In genomic region chr9:13443380-13444271, GRCh38 we compare ENCODE assay signal across 17 cellular contexts.
DNase-seq lines count a peak whose midpoint lies in the region; ATAC-seq, FAIRE-seq and TF ChIP-seq lines count a peak whose summit lies in the region.
"Had no signal": no experiment of that assay in that cellular context is flagged by ENCODE, and none has a peak within 500 bp of the region (broad histone marks: within the 10 kb centered on the region; RNA-seq: fewer than 3 reads in every experiment).

No MANE protein-coding gene starts in this region.

- no peak overlapping the region for H3K23ac ChIP-seq in mesenchymal stem cell (ENCODE audit: low read length in 2 of 2)

- H3K27ac ChIP-seq in mesenchymal stem cell (ENCODE audit: low read length, poor library complexity, severe bottlenecking) (no peak overlapping the region), pancreas (no peak overlapping the region)
- H3K27ac ChIP-seq: cardiac muscle cell had no signal

- no peak overlapping the region for H3K14ac ChIP-seq in mesenchymal stem cell (ENCODE audit: low read length in 2 of 2)

- no peaks in the 10 kb centered on the region for H3K36me3 Mint-ChIP-seq in Calu3 (ENCODE audit: insufficient read depth, unreplicated experiment)

- ATAC-seq in stimulated activated naive CD8-positive, alpha-beta T cell treated with anti-CD3 and anti-CD28 coated beads, Interleukin-15, amount 100 ng/mL, for 72 hours, result no peak
- no peak for ATAC-seq in pancreas
- ATAC-seq: left lobe of liver had no signal

- no peak overlapping the region for H2BK12ac ChIP-seq in mesenchymal stem cell (ENCODE audit: low read length in 2 of 2)

- no peaks in the 10 kb centered on the region for H3K9me3 ChIP-seq in mesenchymal stem cell (ENCODE audit: control insufficient read depth, low read length)
- no peaks in the 10 kb centered on the region for H3K9me3 ChIP-seq in pancreas

- no peak overlapping the region for H2BK15ac ChIP-seq in mesenchymal stem cell (ENCODE audit: low read depth, poor library complexity, severe bottlenecking)

- H4K8ac ChIP-seq in mesenchymal stem cell (ENCODE audit: low read length), result no peak overlapping the region

- no peak overlapping the region for H2BK5ac ChIP-seq in mesenchymal stem cell (ENCODE audit: low read depth, low read length, poor library complexity, severe bottlenecking)

- no peak overlapping the region for H2AK5ac ChIP-seq in mesenchymal stem cell (ENCODE audit: low read length, severe bottlenecking)

- H3K79me1 ChIP-seq in mesenchymal stem cell (replicated peaks; ENCODE audit: low read length, poor library complexity, severe bottlenecking), result no peaks in the 10 kb centered on the region

- no peak overlapping the region for H2BK120ac ChIP-seq in mesenchymal stem cell (ENCODE audit: low read depth, low read length)

- H3K36me3 ChIP-seq in mesenchymal stem cell (ENCODE audit: control insufficient read depth in 1 of 2, insufficient read depth in 2 of 2, low read depth in 1 of 2, low read length in 2 of 2) (no peaks in the 10 kb centered on the region), pancreas (no peaks in the 10 kb centered on the region)
- H3K36me3 ChIP-seq: cardiac muscle cell had no signal

- BruUV-seq in Calu3 (replicated peaks; lab: Mats Ljungman, UMichigan), result no TSS peak

- no peak overlapping the region for H3K4me3 Mint-ChIP-seq in stimulated activated naive CD8-positive, alpha-beta T cell treated with anti-CD3 and anti-CD28 coated beads, Interleukin-15, amount 100 ng/mL, for 72 hours
- H3K4me3 Mint-ChIP-seq in Calu3 (ENCODE audit: low read depth, unreplicated experiment), result no peak overlapping the region

- no peak overlapping the region for H2AFZ ChIP-seq in mesenchymal stem cell (ENCODE audit: low read depth, low read length)

- H3K4me1 Mint-ChIP-seq in stimulated activated naive CD8-positive, alpha-beta T cell treated with anti-CD3 and anti-CD28 coated beads, Interleukin-15, amount 100 ng/mL, for 72 hours, result no peaks in the 10 kb centered on the region
- H3K4me1 Mint-ChIP-seq in Calu3 (ENCODE audit: low read depth, unreplicated experiment), result peaks cover 9% of the 10 kb centered on the region

- CTCF ChIA-PET in Calu3 (lab: Charles Lee), result no interaction called here

- FAIRE-seq in urothelium cell line (lab: Jason Lieb, UNC) (no peak), pancreas (lab: Jason Lieb, UNC) (no peak)
- FAIRE-seq: A204.1, GM12892, RCC 7860 had no signal

- TF ChIP-seq CTCF in pancreas (IDR thresholded peaks at IDR 0.05) (no peak), Calu3 (IDR thresholded peaks at IDR 0.05; ENCODE audit: unreplicated experiment) (no peak)

- H3K9me3 Mint-ChIP-seq in stimulated activated naive CD8-positive, alpha-beta T cell treated with anti-CD3 and anti-CD28 coated beads, Interleukin-15, amount 100 ng/mL, for 72 hours, result no peaks in the 10 kb centered on the region
- H3K9me3 Mint-ChIP-seq in Calu3 (ENCODE audit: low read depth, unreplicated experiment), result no peaks in the 10 kb centered on the region

- peak overlapping the region in 1 of 2 experiments; percentile 65 for H3K4me3 ChIP-seq in mesenchymal stem cell (ENCODE audit: insufficient read depth in 1 of 2, low read depth in 1 of 2, low read length in 2 of 2)
- no peak overlapping the region for H3K4me3 ChIP-seq in pancreas
- H3K4me3 ChIP-seq: cardiac muscle cell had no signal

- H3K27me3 ChIP-seq in mesenchymal stem cell (ENCODE audit: control insufficient read depth in 1 of 2, insufficient read depth in 1 of 2, low read length in 2 of 2) (no peaks in the 10 kb centered on the region), pancreas (peaks cover 0 to 9% (median 0%) of the 10 kb centered on the region in 4 donors)
- H3K27me3 ChIP-seq: cardiac muscle cell had no signal

- H3K4me2 ChIP-seq in mesenchymal stem cell (ENCODE audit: low read length, poor library complexity, severe bottlenecking), result no peak overlapping the region

- no peak overlapping the region for H3K4ac ChIP-seq in mesenchymal stem cell (ENCODE audit: low read depth in 1 of 2, low read length in 2 of 2)

- H3K4me1 ChIP-seq in mesenchymal stem cell (ENCODE audit: control insufficient read depth, insufficient read depth, low read depth, low read length) (no peaks in the 10 kb centered on the region), pancreas (no peaks in the 10 kb centered on the region)

- H3K27ac Mint-ChIP-seq in stimulated activated naive CD8-positive, alpha-beta T cell treated with anti-CD3 and anti-CD28 coated beads, Interleukin-15, amount 100 ng/mL, for 72 hours, result no peak overlapping the region
- H3K27ac Mint-ChIP-seq in Calu3 (ENCODE audit: unreplicated experiment), result no peak overlapping the region

- peak; percentile 62 for DNase-seq in NCI-H2107 treated with DMSO at 0.1 percent for 48 hours (lab: John Stamatoyannopoulos, UW; ENCODE audit: unreplicated experiment)
- no peak for DNase-seq in NCI-H2107 (lab: John Stamatoyannopoulos, UW)
- peak; percentile 48 for DNase-seq in cerebellar cortex (ENCODE audit: low spot score)
- no peak for DNase-seq in mesenchymal stem cell
- peak; percentile 4 for DNase-seq in urothelium cell line (ENCODE audit: low spot score)
- no peak for DNase-seq in stimulated activated naive CD8-positive, alpha-beta T cell treated with anti-CD3 and anti-CD28 coated beads, Interleukin-15, amount 100 ng/mL, for 72 hours
- DNase-seq in pancreas, result no peak
- no peak for DNase-seq in Calu3
- DNase-seq: activated CD8-positive, alpha-beta memory T cell treated with anti-CD3 and anti-CD28 coated beads, Interleukin-2, amount 50 U/mL, for 48 hours; DMS53; MV-4-11; T1000 had no signal

- WGBS in mesenchymal stem cell, result 92% methylated on average over 13 of the region's 18 CpGs
- WGBS in pancreas, 2 donors, result 54 to 64% methylated on average over 18 of the region's 18 CpGs

- H3K18ac ChIP-seq in mesenchymal stem cell (ENCODE audit: low read depth in 1 of 2, low read length in 2 of 2), result no peak overlapping the region

- no peak overlapping the region for H4K91ac ChIP-seq in mesenchymal stem cell (ENCODE audit: low read length)

- intact Hi-C loops in pancreas (cut with DNase I) (no loop called here), Calu3 (cut with micrococcal nuclease; ENCODE audit: unreplicated experiment) (loop anchor here (10.0 kb wide), 1 partner anchor 231 kb away; no protein-coding TSS in a partner anchor)

- peak overlapping the region; percentile 62 for H3K9ac ChIP-seq in mesenchymal stem cell (ENCODE audit: low read length)

- no peaks in the 10 kb centered on the region for H3K27me3 Mint-ChIP-seq in stimulated activated naive CD8-positive, alpha-beta T cell treated with anti-CD3 and anti-CD28 coated beads, Interleukin-15, amount 100 ng/mL, for 72 hours
- no peaks in the 10 kb centered on the region for H3K27me3 Mint-ChIP-seq in Calu3 (ENCODE audit: unreplicated experiment)

Comparison
In these comparisons a context has a peak if more than half of its experiments do, and no peak if none do; other contexts are left out.
1. DNase-seq: peak in NCI-H2107 treated with DMSO at 0.1 percent for 48 hours (single experiment), cerebellar cortex (single experiment) and urothelium cell line (single experiment); none in NCI-H2107 (single experiment), mesenchymal stem cell (single experiment), stimulated activated naive CD8-positive, alpha-beta T cell treated with anti-CD3 and anti-CD28 coated beads, Interleukin-15, amount 100 ng/mL, for 72 hours (0 of 2), pancreas (0 of 6) and Calu3 (single experiment).